18 cellular contexts compared by ENCODE assay signal in the genomic region with DNA sequence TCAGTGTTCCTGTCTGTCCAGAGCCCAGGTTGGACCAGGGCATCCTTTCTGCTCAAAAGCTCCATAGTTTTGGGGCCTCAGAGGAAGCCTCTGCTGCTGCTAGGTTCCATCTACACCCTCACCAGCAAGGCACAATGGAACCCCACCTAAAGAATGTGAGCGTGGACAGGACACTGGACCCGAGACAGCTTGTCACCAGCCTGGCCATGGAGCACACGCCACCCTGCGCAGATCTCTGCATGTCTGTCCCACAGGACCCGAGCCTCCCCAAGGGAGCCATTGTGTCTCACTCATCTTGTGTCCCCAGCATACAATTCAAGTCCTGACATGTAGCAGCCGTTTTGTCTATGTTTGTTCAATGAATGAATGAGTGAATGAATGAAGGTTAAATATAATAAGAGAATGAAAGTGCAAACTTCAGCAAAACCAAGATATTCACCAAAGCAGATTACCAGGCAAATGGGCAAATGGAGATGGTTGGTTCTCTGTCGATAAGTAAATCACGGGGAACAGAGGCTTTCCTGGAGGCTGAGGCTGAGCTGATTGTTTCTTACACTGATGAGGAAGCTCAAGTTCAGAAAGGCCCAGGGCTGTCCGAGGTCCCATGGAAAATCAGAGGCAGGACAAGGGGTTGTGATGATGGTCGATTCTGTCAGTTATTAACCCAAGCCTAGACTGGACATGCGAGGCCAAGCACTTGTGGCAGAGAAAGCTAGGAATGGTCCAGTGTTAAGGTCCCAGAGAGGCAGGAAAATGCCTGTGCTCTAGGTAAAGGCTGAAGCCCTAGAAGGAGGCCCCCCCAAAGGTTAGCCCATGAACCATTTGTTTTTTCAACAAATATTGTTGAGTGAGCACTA. TPM values are rescaled to one million over a fixed set of nuclear protein-coding genes. Genes with fewer than 3 reads are reported as not detected.
DNase-seq lines count a peak whose midpoint lies in the region; FAIRE-seq and TF ChIP-seq lines count a peak whose summit lies in the region.
"Had no signal": no experiment of that assay in that cellular context is flagged by ENCODE, and none has a peak within 500 bp of the region (broad histone marks: within the 10 kb centered on the region; RNA-seq: fewer than 3 reads in every experiment).

No MANE protein-coding gene starts in this region.

- H3K36me3 Mint-ChIP-seq in T-helper 2 cell treated with Interferon-gamma antibody and Interleukin-4, amounts not matched to agents 5 μg/mL and 100 μg/mL, for 36 hours (ENCODE audit: low read depth), result no peaks in the 10 kb centered on the region
- H3K36me3 Mint-ChIP-seq: CD8-positive, alpha-beta memory T cell had no signal

- no peak for TF ChIP-seq EP300 in suprapubic skin (IDR thresholded peaks at IDR 0.05)

- H3K27me3 ChIP-seq in suprapubic skin, result no peaks in the 10 kb centered on the region
- H3K27me3 ChIP-seq: BLaER1 had no signal

- H3K4me1 Mint-ChIP-seq in T-helper 2 cell treated with Interferon-gamma antibody and Interleukin-4, amounts not matched to agents 5 μg/mL and 100 μg/mL, for 36 hours (ENCODE audit: low read depth), result no peaks in the 10 kb centered on the region
- H3K4me1 Mint-ChIP-seq: CD8-positive, alpha-beta memory T cell had no signal

- H3K9me3 ChIP-seq in suprapubic skin, result no peaks in the 10 kb centered on the region
- H3K9me3 ChIP-seq: BLaER1, Caco-2, HAP-1 had no signal

- no peak for TF ChIP-seq CTCF in suprapubic skin (IDR thresholded peaks at IDR 0.05)
- no peak for TF ChIP-seq CTCF in GM20000 (IDR thresholded peaks at IDR 0.05; ENCODE audit: extremely low read depth, missing control alignments)

- no peak overlapping the region for H3K4me3 ChIP-seq in suprapubic skin
- H3K4me3 ChIP-seq: BLaER1, GM23248, HAP-1, K562 had no signal

- no peak for TF ChIP-seq POLR2A in suprapubic skin (IDR thresholded peaks at IDR 0.05)
- TF ChIP-seq POLR2A in GM12891 (IDR thresholded peaks at IDR 0.05; ENCODE audit: low read depth, low read length), result no peak

- WGBS in suprapubic skin, result 86% methylated on average over 11 of the region's 11 CpGs

- no peaks in the 10 kb centered on the region for H3K36me3 ChIP-seq in suprapubic skin
- H3K36me3 ChIP-seq: BLaER1, HAP-1 had no signal

- DNase-seq in HuH-7.5 (ENCODE audit: low spot score) (peak; percentile 27), islet precursor cell (peak; percentile 42), mesenteric fat pad (ENCODE audit: low spot score) (peak; percentile 59), suprapubic skin (ENCODE audit: low spot score in 2 of 2) (peak; percentile 18 to 41), GM12891 (ENCODE audit: insufficient read length, low spot score) (no peak), GM20000 (ENCODE audit: low spot score) (no peak)
- no peak for DNase-seq in T-helper 2 cell treated with Interferon-gamma antibody and Interleukin-4, amounts not matched to agents 5 μg/mL and 100 μg/mL, for 36 hours (ENCODE audit: low spot score)
- DNase-seq: AML-193; Caco-2; CD8-positive, alpha-beta memory T cell; DND-41; GDM1; GM23248 had no signal

- no peaks in the 10 kb centered on the region for H3K4me1 ChIP-seq in suprapubic skin
- H3K4me1 ChIP-seq: BLaER1, HAP-1 had no signal

- H3K27ac Mint-ChIP-seq in T-helper 2 cell treated with Interferon-gamma antibody and Interleukin-4, amounts not matched to agents 5 μg/mL and 100 μg/mL, for 36 hours, result no peak overlapping the region
- H3K27ac Mint-ChIP-seq: CD8-positive, alpha-beta memory T cell had no signal

- H3K27ac ChIP-seq in suprapubic skin, result no peak overlapping the region
- H3K27ac ChIP-seq: BLaER1, GM23248 had no signal

- no peak overlapping the region for H3K4me3 Mint-ChIP-seq in T-helper 2 cell treated with Interferon-gamma antibody and Interleukin-4, amounts not matched to agents 5 μg/mL and 100 μg/mL, for 36 hours
- H3K4me3 Mint-ChIP-seq: CD8-positive, alpha-beta memory T cell had no signal

- no peaks in the 10 kb centered on the region for H3K9me3 Mint-ChIP-seq in T-helper 2 cell treated with Interferon-gamma antibody and Interleukin-4, amounts not matched to agents 5 μg/mL and 100 μg/mL, for 36 hours

- no peaks in the 10 kb centered on the region for H3K27me3 Mint-ChIP-seq in T-helper 2 cell treated with Interferon-gamma antibody and Interleukin-4, amounts not matched to agents 5 μg/mL and 100 μg/mL, for 36 hours (ENCODE audit: low read depth)

- FAIRE-seq in GM12891 (lab: Jason Lieb, UNC), result no peak
- FAIRE-seq: HTR-8/SVneo, K562 had no signal

TF ChIP-seq in GM12891, 5 proteins besides CTCF, POLR2A, EP300 and RAD21:
- no peak for TF ChIP-seq SPI1 (IDR thresholded peaks at IDR 0.05; ENCODE audit: low read depth, low read length)
- no peak for TF ChIP-seq TAF1 (IDR thresholded peaks at IDR 0.05; ENCODE audit: low read depth, low read length)
- no peak for TF ChIP-seq POU2F2 (IDR thresholded peaks at IDR 0.05; ENCODE audit: low read depth, low read length)
- TF ChIP-seq POLR2AphosphoS5 (IDR thresholded peaks at IDR 0.05; ENCODE audit: low read depth, low read length), result no peak
- TF ChIP-seq PAX5 (IDR thresholded peaks at IDR 0.05; ENCODE audit: insufficient read depth, low read length, severe bottlenecking), result no peak

RNA-seq across cellular contexts. Expression of a gene that starts 27.0 kb away (rescaled TPM):
- 139 TPM for total RNA-seq in mesenteric fat pad
- total RNA-seq in suprapubic skin, result 10 to 100 TPM; 31.0 to 91.4 (median 73.2) TPM
- polyA plus RNA-seq in GM12891 (2012; ENCODE audit: low read depth, missing spikeins), result not detected
- total RNA-seq: CD8-positive, alpha-beta memory T cell had no signal
- polyA plus RNA-seq: CD8-positive, alpha-beta memory T cell; K562 had no signal

RNA-seq across cellular contexts. Expression of a gene that starts 58.0 kb away (rescaled TPM):
- total RNA-seq in mesenteric fat pad, result 0.48 TPM
- total RNA-seq in suprapubic skin, result 1 to 10 TPM in 2 of 4 donors, under 1 TPM in 1, not detected in 1; 0.76 to 4.5 (median 1.9) TPM
- not detected for polyA plus RNA-seq in GM12891 (2012; ENCODE audit: low read depth, missing spikeins)
- total RNA-seq: A673; CD8-positive, alpha-beta memory T cell; GM23248 had no signal
- polyA plus RNA-seq: CD8-positive, alpha-beta memory T cell; GM23248; K562 had no signal

Comparison
In these comparisons a context has a peak if more than half of its experiments do, and no peak if none do; other contexts are left out.
1. DNase-seq: peak in HuH-7.5 (single experiment), islet precursor cell (single experiment), mesenteric fat pad (single experiment) and suprapubic skin (2 of 2); none in GM12891 (single experiment), T-helper 2 cell treated with Interferon-gamma antibody and Interleukin-4, amounts not matched to agents 5 μg/mL and 100 μg/mL, for 36 hours (single experiment) and GM20000 (single experiment).